ENCODE assay signal across 23 cellular contexts in the genomic region with DNA sequence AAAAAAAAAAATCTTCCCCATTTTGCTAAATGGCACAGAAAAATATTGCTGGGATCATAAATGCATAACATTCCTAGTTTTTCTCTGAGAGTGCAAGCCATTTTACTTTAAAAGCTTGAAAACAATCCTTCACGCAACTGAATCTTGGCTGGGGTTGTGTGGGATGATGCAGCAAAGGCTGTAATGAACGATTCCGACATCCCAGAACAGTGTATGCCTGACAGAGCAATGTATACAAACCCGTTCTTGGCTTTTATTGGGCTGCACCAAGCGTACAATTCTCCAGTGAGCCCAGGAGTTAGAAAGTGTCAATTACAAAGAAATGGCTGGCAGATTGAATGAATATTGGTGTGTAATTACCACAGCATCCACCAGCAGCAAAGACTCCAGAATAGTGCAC.
"Had no signal": no experiment of that assay in that cellular context is flagged by ENCODE, and none has a peak within 500 bp of the region (broad histone marks: within the 10 kb centered on the region; RNA-seq: fewer than 3 reads in every experiment).

No MANE protein-coding gene starts in this region.

- H3K27ac Mint-ChIP-seq: activated CD8-positive, alpha-beta T cell treated with anti-CD3 and anti-CD28 coated beads, Interleukin-2, amount 10 ng/mL, durations not matched to agents 7 days and 5 days; activated naive CD4-positive, alpha-beta T cell treated with anti-CD3 and anti-CD28 coated beads, Interleukin-2, amount 50 U/mL, for 24 hours; T-helper 1 cell treated with Interleukin-12 subunit alpha and Interleukin-12 subunit beta and Interleukin-4 antibody, amounts not matched to agents 30 μg/mL and 1 μg/mL, for 36 hours; WTC11 had no signal

- H3K9me3 Mint-ChIP-seq: T-helper 1 cell treated with Interleukin-12 subunit alpha and Interleukin-12 subunit beta and Interleukin-4 antibody, amounts not matched to agents 30 μg/mL and 1 μg/mL, for 36 hours had no signal

- H3K27me3 ChIP-seq: body of pancreas had no signal

- H3K4me1 Mint-ChIP-seq: activated naive CD4-positive, alpha-beta T cell treated with anti-CD3 and anti-CD28 coated beads, Interleukin-2, amount 50 U/mL, for 24 hours; central memory CD8-positive, alpha-beta T cell had no signal

- ATAC-seq: activated CD8-positive, alpha-beta T cell treated with anti-CD3 and anti-CD28 coated beads, Interleukin-2, amount 10 ng/mL, durations not matched to agents 7 days and 5 days; body of pancreas; WTC11 had no signal

- H2AFZ ChIP-seq: PC-9 had no signal

- H3K27ac ChIP-seq: body of pancreas, KMS-11, PC-9 had no signal

- H3K27me3 Mint-ChIP-seq: central memory CD8-positive, alpha-beta T cell had no signal

- H3K36me3 Mint-ChIP-seq: activated naive CD4-positive, alpha-beta T cell treated with anti-CD3 and anti-CD28 coated beads, Interleukin-2, amount 50 U/mL, for 24 hours had no signal

- DNase-seq: activated CD4-positive, alpha-beta T cell treated with anti-CD3 and anti-CD28 coated beads for 48 hours; activated CD4-positive, alpha-beta T cell treated with anti-CD3 and anti-CD28 coated beads, Interleukin-2, amount 50 U/mL, for 4 hours; activated CD4-positive, CD25-positive, alpha-beta regulatory T cell treated with anti-CD3 and anti-CD28 coated beads, Interleukin-2, amount 50 U/mL, for 72 hours; activated CD8-positive, alpha-beta memory T cell treated with anti-CD3 and anti-CD28 coated beads, Interleukin-2, amount 50 U/mL, for 48 hours; activated CD8-positive, alpha-beta T cell treated with anti-CD3 and anti-CD28 coated beads, Interleukin-2, amount 10 ng/mL, durations not matched to agents 7 days and 5 days; activated T-cell treated with anti-CD3 and anti-CD28 coated beads, Interleukin-2, amount 50 U/mL, for 1 hour; aorta; body of pancreas; MM.1S; NCI-H1105 treated with DMSO at 0.1 percent for 48 hours; NCI-H1436 treated with DMSO at 0.1 percent for 48 hours; NCI-H187 treated with DMSO at 0.1 percent for 48 hours; NCI-H2081 treated with DMSO at 0.1 percent for 48 hours; NCI-H226; NCI-H510A treated with DMSO at 0.1 percent for 48 hours; PC-9; SHP77 treated with DMSO at 0.1 percent for 48 hours; T-helper 9 cell had no signal

- H3K9me3 ChIP-seq: body of pancreas had no signal

- H3K4me3 ChIP-seq: body of pancreas, PC-9 had no signal

- H3K4me2 ChIP-seq: KMS-11, PC-9 had no signal

- H3K4me3 Mint-ChIP-seq: activated CD8-positive, alpha-beta T cell treated with anti-CD3 and anti-CD28 coated beads, Interleukin-2, amount 10 ng/mL, durations not matched to agents 7 days and 5 days; activated naive CD4-positive, alpha-beta T cell treated with anti-CD3 and anti-CD28 coated beads, Interleukin-2, amount 50 U/mL, for 24 hours; central memory CD8-positive, alpha-beta T cell; T-helper 1 cell treated with Interleukin-12 subunit alpha and Interleukin-12 subunit beta and Interleukin-4 antibody, amounts not matched to agents 30 μg/mL and 1 μg/mL, for 36 hours; WTC11 had no signal

- H3K9ac ChIP-seq: KMS-11 had no signal
